ENCODE assay signal across 10 cellular contexts in the genomic region with DNA sequence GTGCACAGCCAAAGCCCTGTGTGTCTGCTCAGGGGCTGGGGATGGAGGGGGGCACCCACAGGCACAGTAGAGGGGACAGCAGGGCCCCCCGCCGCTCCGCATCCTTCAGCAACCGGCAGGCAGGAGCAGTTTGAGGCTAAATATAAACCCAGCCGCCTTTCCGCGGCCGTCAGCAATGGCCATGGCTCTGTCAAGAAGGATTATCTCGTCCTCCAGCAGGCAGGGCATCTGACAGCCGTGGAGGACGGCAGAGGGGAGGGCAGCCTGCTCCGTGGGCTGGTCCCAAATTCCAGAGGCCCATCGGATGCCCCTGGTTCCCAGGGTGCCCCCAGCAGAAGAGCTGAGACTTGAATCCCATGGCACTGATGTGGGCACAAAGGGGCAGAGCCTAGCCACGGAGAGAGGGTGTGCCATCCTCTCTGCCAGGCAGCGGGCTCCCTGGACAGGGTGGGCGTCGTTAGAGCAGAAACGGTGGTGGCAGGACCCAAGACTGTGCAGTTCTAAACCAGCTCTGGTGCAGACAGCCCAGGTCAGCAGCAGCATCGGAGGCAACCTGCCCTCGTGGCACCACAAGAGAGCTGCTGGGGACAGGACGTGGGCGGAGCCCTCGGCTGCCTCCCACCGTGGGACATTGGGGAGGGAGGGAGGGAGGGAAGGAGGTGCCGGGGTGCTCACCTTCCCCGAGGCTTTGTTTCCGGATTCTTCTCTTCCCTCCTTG.
DNase-seq lines count a peak whose midpoint lies in the region; ATAC-seq and TF ChIP-seq lines count a peak whose summit lies in the region.
"Had no signal": no experiment of that assay in that cellular context is flagged by ENCODE, and none has a peak within 500 bp of the region (broad histone marks: within the 10 kb centered on the region; RNA-seq: fewer than 3 reads in every experiment).

No MANE protein-coding gene starts in this region.

- H3K4me2 ChIP-seq in DOHH2 (ENCODE audit: low read length) (peak overlapping the region; percentile 100), neural cell (ENCODE audit: low read length) (no peak overlapping the region)

- H3K9me3 ChIP-seq in DOHH2 (ENCODE audit: control insufficient read depth, insufficient read depth, low read length): no peaks in the 10 kb centered on the region
- no peaks in the 10 kb centered on the region for H3K9me3 ChIP-seq in T-helper 17 cell (ENCODE audit: control insufficient read depth, low read length, poor library complexity, severe bottlenecking)
- H3K9me3 ChIP-seq in neural cell (ENCODE audit: low read length): no peaks in the 10 kb centered on the region
- no peaks in the 10 kb centered on the region for H3K9me3 ChIP-seq in vagina
- H3K9me3 ChIP-seq: lower lobe of right lung, upper lobe of left lung had no signal

- no peaks in the 10 kb centered on the region for H3K36me3 Mint-ChIP-seq in T-helper 17 cell (ENCODE audit: low read depth)
- peaks cover 4% of the 10 kb centered on the region for H3K36me3 Mint-ChIP-seq in Calu3 (ENCODE audit: insufficient read depth, unreplicated experiment)

- TF ChIP-seq RAD21 in neural cell (conservative IDR thresholded peaks at IDR 0.05): no peak

- no peak for TF ChIP-seq POLR2A in vagina (IDR thresholded peaks at IDR 0.05)

- H3K4me1 Mint-ChIP-seq in T-helper 17 cell (peaks cover 21% of the 10 kb centered on the region), Calu3 (ENCODE audit: low read depth, unreplicated experiment) (peaks cover 6% of the 10 kb centered on the region)

- H3K27ac ChIP-seq in DOHH2 (ENCODE audit: low read depth, low read length) (peak overlapping the region; percentile 98), angular gyrus (ENCODE audit: low read depth, low read length) (peak overlapping the region; percentile 95), neural cell (ENCODE audit: low read length) (peak overlapping the region; percentile 75), vagina (no peak overlapping the region)

- H3K9me3 Mint-ChIP-seq in Calu3 (ENCODE audit: low read depth, unreplicated experiment): no peaks in the 10 kb centered on the region

- TF ChIP-seq CTCF in DOHH2 (IDR thresholded peaks at IDR 0.05; ENCODE audit: low read depth, low read length, poor library complexity, severe bottlenecking) (no peak), neural cell (IDR thresholded peaks at IDR 0.05; ENCODE audit: poor library complexity, severe bottlenecking) (no peak), vagina (IDR thresholded peaks at IDR 0.05) (no peak), Calu3 (IDR thresholded peaks at IDR 0.05; ENCODE audit: unreplicated experiment) (no peak)

- H3K79me2 ChIP-seq in DOHH2 (ENCODE audit: control insufficient read depth, low read length) (no peaks in the 10 kb centered on the region), neural cell (replicated peaks; ENCODE audit: insufficient read depth, low read length) (no peaks in the 10 kb centered on the region)

- H4K20me1 ChIP-seq in DOHH2 (ENCODE audit: control insufficient read depth, insufficient read depth, low read depth, low read length) (no peaks in the 10 kb centered on the region), neural cell (ENCODE audit: insufficient read depth) (no peaks in the 10 kb centered on the region)

- H3K4me3 Mint-ChIP-seq in T-helper 17 cell (peak overlapping the region; percentile 64), Calu3 (ENCODE audit: low read depth, unreplicated experiment) (no peak overlapping the region)

- peak overlapping the region; percentile 61 for H3K9ac ChIP-seq in neural cell (ENCODE audit: low read length)

- H3K36me3 ChIP-seq in DOHH2 (ENCODE audit: control insufficient read depth, low read length): no peaks in the 10 kb centered on the region
- no peaks in the 10 kb centered on the region for H3K36me3 ChIP-seq in neural cell (ENCODE audit: insufficient read depth, low read length)
- H3K36me3 ChIP-seq in vagina: no peaks in the 10 kb centered on the region
- H3K36me3 ChIP-seq: lower lobe of right lung, upper lobe of left lung had no signal

- DNase-seq in T-helper 17 cell (no peak), GM03348 (ENCODE audit: low spot score) (no peak), vagina (ENCODE audit: extremely low spot score in 2 of 2) (no peak), AG08395 (ENCODE audit: low spot score) (no peak), Calu3 (no peak)
- DNase-seq: lower lobe of right lung had no signal

- H3K4me1 ChIP-seq in DOHH2 (ENCODE audit: control insufficient read depth, low read length): peaks cover 86% of the 10 kb centered on the region
- H3K4me1 ChIP-seq in vagina: peaks cover 53% of the 10 kb centered on the region

- no peaks in the 10 kb centered on the region for H3K27me3 ChIP-seq in DOHH2 (ENCODE audit: control insufficient read depth, low read length)
- no peaks in the 10 kb centered on the region for H3K27me3 ChIP-seq in neural cell (ENCODE audit: insufficient read depth, low read depth, low read length)
- H3K27me3 ChIP-seq in vagina: no peaks in the 10 kb centered on the region
- H3K27me3 ChIP-seq: upper lobe of left lung had no signal

- H3K9me2 ChIP-seq in DOHH2 (replicated peaks; ENCODE audit: control insufficient read depth, low read length) (no peaks in the 10 kb centered on the region), neural cell (ENCODE audit: insufficient read depth, low read length) (no peaks in the 10 kb centered on the region)

- CTCF ChIA-PET in Calu3 (lab: Charles Lee): interaction anchor here (0.5 kb wide), 1 partner anchor 249 kb away, joined by 3 read pairs; no protein-coding TSS in a partner anchor

- no peak overlapping the region for H2AFZ ChIP-seq in neural cell (ENCODE audit: low read depth, low read length)

- intact Hi-C loops in vagina (cut with DNase I) (no loop called here), Calu3 (cut with micrococcal nuclease; ENCODE audit: unreplicated experiment) (no loop called here)

- H3K4me3 ChIP-seq in DOHH2 (ENCODE audit: low read length) (peak overlapping the region; percentile 85), neural cell (ENCODE audit: low read length) (peak overlapping the region; percentile 35), vagina (no peak overlapping the region)
- H3K4me3 ChIP-seq: upper lobe of left lung had no signal

- H3K27me3 Mint-ChIP-seq in T-helper 17 cell (peaks cover 6% of the 10 kb centered on the region), Calu3 (ENCODE audit: unreplicated experiment) (peaks cover 86% of the 10 kb centered on the region)

- ATAC-seq in T-helper 17 cell: peak; percentile 53
- ATAC-seq: lower lobe of right lung had no signal

- TF ChIP-seq EP300 in neural cell (conservative IDR thresholded peaks at IDR 0.05; ENCODE audit: poor library complexity, severe bottlenecking): no peak

- BruUV-seq in Calu3 (replicated peaks; lab: Mats Ljungman, UMichigan): no TSS peak

- H3K27ac Mint-ChIP-seq in T-helper 17 cell (no peak overlapping the region), Calu3 (ENCODE audit: unreplicated experiment) (no peak overlapping the region)

- H3F3A ChIP-seq in DOHH2 (ENCODE audit: control insufficient read depth, insufficient read depth) (peaks cover 25% of the 10 kb centered on the region), neural cell (ENCODE audit: insufficient read depth, low read length, poor library complexity, severe bottlenecking) (no peaks in the 10 kb centered on the region)

TF ChIP-seq in neural cell, 6 proteins besides CTCF, POLR2A, EP300 and RAD21:
- TF ChIP-seq TAF1 (IDR thresholded peaks at IDR 0.05; ENCODE audit: low read depth): no peak
- TF ChIP-seq, protein P1, sequence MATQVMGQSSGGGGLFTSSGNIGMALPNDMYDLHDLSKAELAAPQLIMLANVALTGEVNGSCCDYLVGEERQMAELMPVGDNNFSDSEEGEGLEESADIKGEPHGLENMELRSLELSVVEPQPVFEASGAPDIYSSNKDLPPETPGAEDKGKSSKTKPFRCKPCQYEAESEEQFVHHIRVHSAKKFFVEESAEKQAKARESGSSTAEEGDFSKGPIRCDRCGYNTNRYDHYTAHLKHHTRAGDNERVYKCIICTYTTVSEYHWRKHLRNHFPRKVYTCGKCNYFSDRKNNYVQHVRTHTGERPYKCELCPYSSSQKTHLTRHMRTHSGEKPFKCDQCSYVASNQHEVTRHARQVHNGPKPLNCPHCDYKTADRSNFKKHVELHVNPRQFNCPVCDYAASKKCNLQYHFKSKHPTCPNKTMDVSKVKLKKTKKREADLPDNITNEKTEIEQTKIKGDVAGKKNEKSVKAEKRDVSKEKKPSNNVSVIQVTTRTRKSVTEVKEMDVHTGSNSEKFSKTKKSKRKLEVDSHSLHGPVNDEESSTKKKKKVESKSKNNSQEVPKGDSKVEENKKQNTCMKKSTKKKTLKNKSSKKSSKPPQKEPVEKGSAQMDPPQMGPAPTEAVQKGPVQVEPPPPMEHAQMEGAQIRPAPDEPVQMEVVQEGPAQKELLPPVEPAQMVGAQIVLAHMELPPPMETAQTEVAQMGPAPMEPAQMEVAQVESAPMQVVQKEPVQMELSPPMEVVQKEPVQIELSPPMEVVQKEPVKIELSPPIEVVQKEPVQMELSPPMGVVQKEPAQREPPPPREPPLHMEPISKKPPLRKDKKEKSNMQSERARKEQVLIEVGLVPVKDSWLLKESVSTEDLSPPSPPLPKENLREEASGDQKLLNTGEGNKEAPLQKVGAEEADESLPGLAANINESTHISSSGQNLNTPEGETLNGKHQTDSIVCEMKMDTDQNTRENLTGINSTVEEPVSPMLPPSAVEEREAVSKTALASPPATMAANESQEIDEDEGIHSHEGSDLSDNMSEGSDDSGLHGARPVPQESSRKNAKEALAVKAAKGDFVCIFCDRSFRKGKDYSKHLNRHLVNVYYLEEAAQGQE (IDR thresholded peaks at IDR 0.05; ENCODE audit: borderline replicate concordance): no peak
- TF ChIP-seq SMC3 (conservative IDR thresholded peaks at IDR 0.05; ENCODE audit: poor library complexity): no peak
- TF ChIP-seq MXI1 (conservative IDR thresholded peaks at IDR 0.05; ENCODE audit: poor library complexity, severe bottlenecking): no peak
- no peak for TF ChIP-seq EZH2 (IDR thresholded peaks at IDR 0.05; ENCODE audit: borderline replicate concordance, insufficient read depth, low read length, poor library complexity, severe bottlenecking)
- TF ChIP-seq POLR2AphosphoS5 (IDR thresholded peaks at IDR 0.05): peak; percentile 16

Comparison
In these comparisons a context has a peak if more than half of its experiments do, and no peak if none do; other contexts are left out.
1. H3K4me3 ChIP-seq: peak in DOHH2 (single experiment) and neural cell (single experiment); none in vagina (0 of 2).